Comparison of ENCODE assay signal across 13 cellular contexts in the genomic region with DNA sequence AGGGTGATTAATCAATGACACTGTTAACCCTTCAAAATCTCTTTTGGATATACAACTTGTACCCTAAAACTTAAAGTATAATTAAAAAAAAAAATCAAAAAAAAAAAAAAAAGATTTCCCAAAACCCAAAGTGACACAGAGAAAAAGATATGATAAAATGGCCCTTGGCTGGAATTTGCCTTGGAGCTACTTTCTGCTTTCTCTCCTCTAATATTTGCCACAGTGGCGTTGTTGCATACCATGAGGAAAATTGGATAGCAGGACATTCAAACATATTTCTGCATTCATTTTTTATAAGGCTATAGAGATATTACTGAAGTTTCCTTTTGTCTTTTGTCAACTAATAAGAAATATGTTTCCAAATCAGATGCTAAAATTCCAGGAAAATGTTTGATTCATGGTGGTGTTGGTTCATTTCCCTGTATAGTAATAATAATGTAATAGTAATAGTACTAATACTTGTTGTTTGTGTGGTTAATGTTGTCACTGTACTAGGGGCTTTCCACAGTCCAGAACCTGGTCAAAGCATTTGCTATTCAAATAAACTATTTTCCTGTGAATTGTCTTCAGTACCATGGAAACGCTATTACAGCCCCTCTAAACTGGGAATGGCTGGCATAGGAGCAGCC.
DNase-seq lines count a peak whose midpoint lies in the region; ATAC-seq lines count a peak whose summit lies in the region.
"Had no signal": no experiment of that assay in that cellular context is flagged by ENCODE, and none has a peak within 500 bp of the region (broad histone marks: within the 10 kb centered on the region; RNA-seq: fewer than 3 reads in every experiment).

No MANE protein-coding gene starts in this region.

- H3F3A ChIP-seq in GM23248 (ENCODE audit: insufficient read depth): peaks cover 59% of the 10 kb centered on the region

- ATAC-seq in GM18519 (IDR thresholded peaks at IDR 0.05; ENCODE audit: low FRiP score, unreplicated experiment): peak; percentile 32
- ATAC-seq in HG02970 (IDR thresholded peaks at IDR 0.05; ENCODE audit: low FRiP score, unreplicated experiment): no peak
- no peak for ATAC-seq in HG03108 (IDR thresholded peaks at IDR 0.05; ENCODE audit: unreplicated experiment)

- peak overlapping the region; percentile 96 for H2AK5ac ChIP-seq in mesenchymal stem cell (ENCODE audit: low read length, severe bottlenecking)

- peak overlapping the region in 1 of 2 experiments; percentile 79 for H3K14ac ChIP-seq in mesenchymal stem cell (ENCODE audit: low read length in 2 of 2)

- peak overlapping the region; percentile 91 for H2BK120ac ChIP-seq in mesenchymal stem cell (ENCODE audit: low read depth, low read length)

- H3K9ac ChIP-seq in GM23248 (peak overlapping the region; percentile 47), mesenchymal stem cell (ENCODE audit: low read length) (peak overlapping the region; percentile 7)

- no peak overlapping the region for H2BK15ac ChIP-seq in mesenchymal stem cell (ENCODE audit: low read depth, poor library complexity, severe bottlenecking)

- H2BK12ac ChIP-seq in mesenchymal stem cell (ENCODE audit: low read length in 2 of 2): peak overlapping the region; percentile 60 to 97

- WGBS in GM23248 (ENCODE audit: low coverage in 1 of 2, low lambda C conversion rate in 2 of 2, missing lambda C conversion rate in 2 of 2), 2 experiments: 77 to 82% methylated on average over 2 of the region's 2 CpGs
- 0% methylated on average over 1 of the region's 2 CpGs for WGBS in mesenchymal stem cell

- no peak overlapping the region for H2AFZ ChIP-seq in GM23248
- H2AFZ ChIP-seq in mesenchymal stem cell (ENCODE audit: low read depth, low read length): no peak overlapping the region

- peak overlapping the region in 1 of 2 experiments; percentile 88 for H3K4ac ChIP-seq in mesenchymal stem cell (ENCODE audit: low read depth in 1 of 2, low read length in 2 of 2)

- peak overlapping the region; percentile 77 for H3K27ac ChIP-seq in GM23248
- peak overlapping the region; percentile 83 for H3K27ac ChIP-seq in mesenchymal stem cell (ENCODE audit: low read length, poor library complexity, severe bottlenecking)
- H3K27ac ChIP-seq: ovary had no signal

- peak overlapping the region; percentile 74 for H4K91ac ChIP-seq in mesenchymal stem cell (ENCODE audit: low read length)

- H3K23ac ChIP-seq in mesenchymal stem cell (ENCODE audit: low read length in 2 of 2): no peak overlapping the region

- peak overlapping the region; percentile 79 to 81 for H3K18ac ChIP-seq in mesenchymal stem cell (ENCODE audit: low read depth in 1 of 2, low read length in 2 of 2)

- no peak for DNase-seq in GM23248
- DNase-seq in RPMI7951 (ENCODE audit: low read depth): peak; percentile 52
- no peak for DNase-seq in mesenchymal stem cell
- no peak for DNase-seq in middle frontal gyrus (ENCODE audit: extremely low spot score, low spot score)
- no peak for DNase-seq in NCI-H510A (lab: John Stamatoyannopoulos, UW)
- DNase-seq: activated CD4-positive, alpha-beta T cell treated with anti-CD3 and anti-CD28 coated beads, Interleukin-2, amount 50 U/mL, for 1 hour; heart right ventricle; NCI-H2029; T1000 had no signal

- no peaks in the 10 kb centered on the region for H3K79me1 ChIP-seq in mesenchymal stem cell (replicated peaks; ENCODE audit: low read length, poor library complexity, severe bottlenecking)

- H3K27me3 ChIP-seq in GM23248 (replicated peaks; ENCODE audit: insufficient read depth) (no peaks in the 10 kb centered on the region), mesenchymal stem cell (ENCODE audit: control insufficient read depth in 1 of 2, insufficient read depth in 1 of 2, low read length in 2 of 2) (no peaks in the 10 kb centered on the region)
- H3K27me3 ChIP-seq: heart right ventricle, ovary had no signal

- H3K4me1 ChIP-seq in GM23248 (ENCODE audit: insufficient read depth) (peaks cover 48% of the 10 kb centered on the region), mesenchymal stem cell (ENCODE audit: control insufficient read depth, insufficient read depth, low read depth, low read length) (peaks cover 14% of the 10 kb centered on the region)

- H3K4me2 ChIP-seq in GM23248 (ENCODE audit: unreplicated experiment) (peak overlapping the region; percentile 36), mesenchymal stem cell (ENCODE audit: low read length, poor library complexity, severe bottlenecking) (no peak overlapping the region)

- H4K8ac ChIP-seq in mesenchymal stem cell (ENCODE audit: low read length): peak overlapping the region; percentile 56

- no peak overlapping the region for H2BK5ac ChIP-seq in mesenchymal stem cell (ENCODE audit: low read depth, low read length, poor library complexity, severe bottlenecking)

- H3K9me3 ChIP-seq in GM23248 (ENCODE audit: low read depth) (no peaks in the 10 kb centered on the region), mesenchymal stem cell (ENCODE audit: control insufficient read depth, low read length) (no peaks in the 10 kb centered on the region)
- H3K9me3 ChIP-seq: ovary had no signal

- H3K9me2 ChIP-seq in GM23248 (ENCODE audit: insufficient read depth): 0 out of 2 replicates have a peak, but pooled peaks cover 5% of the 10 kb centered on the region

- in situ Hi-C loops in GM23248 (cut with MboI): no loop called here

- no peaks in the 10 kb centered on the region for H3K79me2 ChIP-seq in GM23248 (ENCODE audit: insufficient read depth)

- no peaks in the 10 kb centered on the region for H3K36me3 ChIP-seq in GM23248 (ENCODE audit: low read depth)
- no peaks in the 10 kb centered on the region for H3K36me3 ChIP-seq in mesenchymal stem cell (ENCODE audit: control insufficient read depth in 1 of 2, insufficient read depth in 2 of 2, low read depth in 1 of 2, low read length in 2 of 2)
- H3K36me3 ChIP-seq: heart right ventricle, ovary had no signal

- no peaks in the 10 kb centered on the region for H4K20me1 ChIP-seq in GM23248 (ENCODE audit: insufficient read depth)

- H3K4me3 ChIP-seq in GM23248: no peak overlapping the region
- no peak overlapping the region for H3K4me3 ChIP-seq in mesenchymal stem cell (ENCODE audit: insufficient read depth in 1 of 2, low read depth in 1 of 2, low read length in 2 of 2)
- H3K4me3 ChIP-seq: heart right ventricle, ovary had no signal
